In the genomic region with DNA sequence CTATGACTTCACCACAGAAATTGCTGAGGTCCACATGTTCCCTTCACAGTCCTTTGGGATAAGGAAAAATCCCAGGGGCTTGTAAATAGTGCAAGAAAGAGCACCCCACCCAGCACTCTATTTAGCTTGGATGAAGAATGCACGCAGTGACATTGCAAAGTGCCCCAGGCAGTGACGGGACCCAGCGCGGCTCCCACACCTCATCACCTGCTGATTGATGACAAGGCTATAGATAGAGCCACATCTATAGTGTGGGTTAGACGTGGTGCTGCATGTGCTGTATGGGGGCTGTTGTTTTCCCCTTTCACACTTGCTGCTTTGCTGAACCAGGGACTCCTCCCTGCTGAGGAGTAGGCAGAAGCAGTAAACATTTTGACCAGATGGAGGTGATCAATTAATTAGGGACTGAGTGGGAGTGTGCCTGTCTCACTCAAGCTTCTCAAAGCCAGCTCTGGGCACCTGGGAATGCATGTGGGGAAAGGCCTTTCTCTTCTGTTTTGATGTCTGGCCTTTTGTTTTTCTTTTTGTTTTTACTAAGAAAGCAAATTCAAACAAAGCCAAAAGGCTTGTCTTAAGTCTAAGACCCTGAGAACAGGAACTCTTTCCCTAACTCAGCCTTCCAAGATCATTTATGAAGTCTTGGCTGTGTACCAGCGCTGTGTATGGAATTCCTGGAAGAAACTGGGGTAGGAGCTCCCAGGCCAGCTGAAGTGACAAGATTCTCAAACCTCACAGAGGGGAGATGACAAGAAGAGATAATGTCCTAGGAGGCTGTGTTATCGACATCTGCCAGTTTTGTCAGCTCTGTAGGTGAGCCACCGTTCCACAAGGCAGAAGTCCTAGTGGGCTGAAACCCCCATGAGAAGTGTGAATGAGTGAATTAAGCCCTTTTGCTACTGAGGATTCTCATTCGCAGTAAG, we compare ENCODE assay signal across 28 cellular contexts.
"Had no signal": no experiment of that assay in that cellular context is flagged by ENCODE, and none has a peak within 500 bp of the region (broad histone marks: within the 10 kb centered on the region; RNA-seq: fewer than 3 reads in every experiment).

No MANE protein-coding gene starts in this region.

- H3K27ac ChIP-seq: coronary artery, dorsolateral prefrontal cortex, foreskin keratinocyte, right lobe of liver, testis, transverse colon, uterus had no signal

- H3K4me1 ChIP-seq: right lobe of liver, testis, transverse colon, uterus had no signal

- H3K4me3 ChIP-seq: coronary artery, dorsolateral prefrontal cortex, right lobe of liver, testis, transverse colon, uterus had no signal

- H3K9me3 ChIP-seq: right lobe of liver, testis, transverse colon, uterus had no signal

- FAIRE-seq: endothelial cell of umbilical vein, islet of Langerhans had no signal

- H3K27me3 ChIP-seq: foreskin keratinocyte, right lobe of liver, testis, transverse colon, uterus had no signal

- H3K4me3 Mint-ChIP-seq: activated CD4-positive, alpha-beta T cell treated with anti-CD3 and anti-CD28 coated beads for 36 hours; activated CD8-positive, alpha-beta memory T cell treated with anti-CD3 and anti-CD28 coated beads, Interleukin-2, amount 10 ng/mL, durations not matched to agents 7 days and 5 days; activated CD8-positive, alpha-beta T cell treated with anti-CD3 and anti-CD28 coated beads, Interleukin-2, amount 10 ng/mL, durations not matched to agents 7 days and 5 days; activated T-cell treated with anti-CD3 and anti-CD28 coated beads, Interleukin-2, amount 50 U/mL, for 72 hours; memory B cell; natural killer cell; T-cell had no signal

- ATAC-seq: activated CD4-positive, alpha-beta T cell treated with anti-CD3 and anti-CD28 coated beads for 36 hours; activated CD8-positive, alpha-beta memory T cell treated with anti-CD3 and anti-CD28 coated beads, Interleukin-2, amount 10 ng/mL, durations not matched to agents 7 days and 5 days; activated CD8-positive, alpha-beta T cell treated with anti-CD3 and anti-CD28 coated beads, Interleukin-2, amount 10 ng/mL, durations not matched to agents 7 days and 5 days; activated naive CD4-positive, alpha-beta T cell treated with anti-CD3 and anti-CD28 coated beads, Interleukin-2, amount 50 U/mL, for 72 hours; activated T-cell treated with anti-CD3 and anti-CD28 coated beads, Interleukin-2, amount 50 U/mL, for 72 hours; esophagus mucosa; foreskin keratinocyte; left cardiac atrium; natural killer cell; right lobe of liver; stimulated activated naive CD8-positive, alpha-beta T cell treated with anti-CD3 and anti-CD28 coated beads, Interleukin-15, Interleukin-2, amounts not matched to agents 100 U/mL and 50 U/mL, for 24 hours; T-cell had no signal

- H3K27ac Mint-ChIP-seq: activated CD4-positive, alpha-beta T cell treated with anti-CD3 and anti-CD28 coated beads for 36 hours; activated CD8-positive, alpha-beta memory T cell treated with anti-CD3 and anti-CD28 coated beads, Interleukin-2, amount 10 ng/mL, durations not matched to agents 7 days and 5 days; activated CD8-positive, alpha-beta T cell treated with anti-CD3 and anti-CD28 coated beads, Interleukin-2, amount 10 ng/mL, durations not matched to agents 7 days and 5 days; activated naive CD4-positive, alpha-beta T cell treated with anti-CD3 and anti-CD28 coated beads, Interleukin-2, amount 50 U/mL, for 72 hours; activated T-cell treated with anti-CD3 and anti-CD28 coated beads, Interleukin-2, amount 50 U/mL, for 72 hours; memory B cell; natural killer cell; T-cell had no signal

- DNase-seq: activated CD4-positive, alpha-beta T cell treated with anti-CD3 and anti-CD28 coated beads for 36 hours; activated CD4-positive, CD25-positive, alpha-beta regulatory T cell; activated CD8-positive, alpha-beta memory T cell treated with anti-CD3 and anti-CD28 coated beads, Interleukin-2, amount 10 ng/mL, durations not matched to agents 7 days and 5 days; activated CD8-positive, alpha-beta T cell treated with anti-CD3 and anti-CD28 coated beads, Interleukin-2, amount 10 ng/mL, durations not matched to agents 7 days and 5 days; activated naive CD4-positive, alpha-beta T cell; activated T-cell treated with anti-CD3 and anti-CD28 coated beads for 4 hours; activated T-cell treated with anti-CD3 and anti-CD28 coated beads, Interleukin-2, amount 50 U/mL, for 72 hours; anterior cingulate cortex; cerebellar nuclear complex; dorsolateral prefrontal cortex; effector memory CD4-positive, alpha-beta T cell; foreskin keratinocyte; left cardiac atrium; natural killer cell; posterior cingulate gyrus; right lobe of liver; stimulated activated CD4-positive, alpha-beta T cell treated with anti-CD3 and anti-CD28 coated beads, Interleukin-4, amount 100 ng/mL, for 1 hour; stimulated activated naive CD8-positive, alpha-beta T cell treated with anti-CD3 and anti-CD28 coated beads, Interleukin-15, Interleukin-2, amounts not matched to agents 100 U/mL and 50 U/mL, for 24 hours; T-cell; testis; transverse colon; uterus had no signal

- H3K36me3 Mint-ChIP-seq: activated CD8-positive, alpha-beta memory T cell treated with anti-CD3 and anti-CD28 coated beads, Interleukin-2, amount 10 ng/mL, durations not matched to agents 7 days and 5 days; memory B cell; natural killer cell had no signal

- H3K4me1 Mint-ChIP-seq: activated CD4-positive, alpha-beta T cell treated with anti-CD3 and anti-CD28 coated beads for 36 hours; activated CD8-positive, alpha-beta memory T cell treated with anti-CD3 and anti-CD28 coated beads, Interleukin-2, amount 10 ng/mL, durations not matched to agents 7 days and 5 days; memory B cell; natural killer cell; T-cell had no signal

- H3K36me3 ChIP-seq: right lobe of liver, transverse colon, uterus had no signal
